ENCODE assay signal across 8 cellular contexts in the genomic region with DNA sequence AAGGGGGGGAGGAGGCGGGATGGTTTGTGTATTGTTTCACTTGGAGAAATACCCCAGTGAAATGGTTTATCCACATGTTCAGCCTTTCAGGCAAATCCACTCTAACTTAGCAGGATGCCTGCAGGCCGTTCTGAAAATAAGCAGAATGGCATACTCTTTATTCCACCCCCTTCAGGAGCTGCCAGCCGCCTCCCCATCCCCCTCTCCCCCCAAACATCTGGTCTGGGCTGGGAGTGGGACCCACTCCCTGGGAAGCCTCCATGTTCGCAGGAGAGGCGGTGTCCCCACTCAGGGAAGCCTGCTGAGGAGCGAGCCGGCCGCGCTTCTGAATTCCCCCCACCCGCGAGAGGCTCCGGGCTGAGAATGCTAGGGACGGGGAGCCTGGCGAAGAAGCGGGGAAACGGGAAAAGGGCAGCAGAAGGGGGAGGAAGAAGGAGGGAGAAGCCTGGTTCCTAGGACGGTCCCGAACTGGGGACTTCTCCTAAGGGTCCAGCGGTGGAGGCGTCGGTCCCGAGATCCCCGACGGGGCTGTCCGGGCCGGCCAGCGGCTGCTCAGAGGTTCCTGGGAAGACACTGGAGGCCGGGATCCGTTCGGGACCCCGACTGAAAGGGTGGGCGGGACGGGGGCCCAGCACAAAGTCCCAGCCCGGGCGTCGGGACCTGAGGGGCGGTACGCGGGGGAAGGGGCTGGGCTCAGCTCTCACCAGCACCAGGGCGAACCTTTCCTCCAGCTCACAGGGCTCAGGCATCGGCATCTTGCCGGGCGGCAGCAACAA. TPM values are rescaled to one million over a fixed set of nuclear protein-coding genes. Genes with fewer than 3 reads are reported as not detected.
DNase-seq lines count a peak whose midpoint lies in the region; ATAC-seq lines count a peak whose summit lies in the region.

No MANE protein-coding gene starts in this region.

- peak overlapping the region; percentile 86 for H3K9ac ChIP-seq in mesenchymal stem cell (ENCODE audit: low read length)

- H2BK120ac ChIP-seq in mesenchymal stem cell (ENCODE audit: low read depth, low read length), result peak overlapping the region; percentile 90

- no peaks in the 10 kb centered on the region for H3K9me3 Mint-ChIP-seq in effector memory CD8-positive, alpha-beta T cell

- 1% methylated on average over 39 of the region's 43 CpGs for WGBS in mesenchymal stem cell

- peak overlapping the region; percentile 81 to 82 for H3K4me3 ChIP-seq in mesenchymal stem cell (ENCODE audit: insufficient read depth in 1 of 2, low read depth in 1 of 2, low read length in 2 of 2)

- H2BK15ac ChIP-seq in mesenchymal stem cell (ENCODE audit: low read depth, poor library complexity, severe bottlenecking), result peak overlapping the region; percentile 52

- H4K91ac ChIP-seq in mesenchymal stem cell (ENCODE audit: low read length), result peak overlapping the region; percentile 83

- H3K4me2 ChIP-seq in mesenchymal stem cell (ENCODE audit: low read length, poor library complexity, severe bottlenecking), result peak overlapping the region; percentile 69

- peak overlapping the region; percentile 62 to 75 for H3K23ac ChIP-seq in mesenchymal stem cell (ENCODE audit: low read length in 2 of 2)

- peak; percentile 46 for DNase-seq in Ammon's horn (ENCODE audit: low spot score)
- peak; percentile 35 for DNase-seq in activated CD4-positive, CD25-positive, alpha-beta regulatory T cell treated with anti-CD3 and anti-CD28 coated beads, Interleukin-2, amount 50 U/mL, for 72 hours
- peak in 2 of 3 experiments; percentile 5 to 20 for DNase-seq in effector memory CD8-positive, alpha-beta T cell
- DNase-seq in mesenchymal stem cell, result peak; percentile 66
- peak in 31 of 49 donors; percentile 10 to 66 (median 37) for DNase-seq in substantia nigra (lab: John Stamatoyannopoulos, UW)
- no peak for DNase-seq in SIG-M5 treated with dmso at 0.1 percent for 504 hours (lab: John Stamatoyannopoulos, UW; ENCODE audit: unreplicated experiment)

- no peaks in the 10 kb centered on the region for H3K36me3 ChIP-seq in mesenchymal stem cell (ENCODE audit: control insufficient read depth in 1 of 2, insufficient read depth in 2 of 2, low read depth in 1 of 2, low read length in 2 of 2)

- H3K27ac ChIP-seq in mesenchymal stem cell (ENCODE audit: low read length, poor library complexity, severe bottlenecking) (peak overlapping the region; percentile 82), substantia nigra (ENCODE audit: low read depth, low read length, poor library complexity, severe bottlenecking) (peak overlapping the region; percentile 88)

- peaks cover 23 to 24% of the 10 kb centered on the region in 2 experiments for H3K27me3 ChIP-seq in mesenchymal stem cell (ENCODE audit: control insufficient read depth in 1 of 2, insufficient read depth in 1 of 2, low read length in 2 of 2)

- peak overlapping the region; percentile 83 to 88 for H3K27ac Mint-ChIP-seq in effector memory CD8-positive, alpha-beta T cell

- H3K79me1 ChIP-seq in mesenchymal stem cell (replicated peaks; ENCODE audit: low read length, poor library complexity, severe bottlenecking), result no peaks in the 10 kb centered on the region

- H2AFZ ChIP-seq in mesenchymal stem cell (ENCODE audit: low read depth, low read length), result peak overlapping the region; percentile 68

- peaks cover 5% of the 10 kb centered on the region for H3K36me3 Mint-ChIP-seq in effector memory CD8-positive, alpha-beta T cell (ENCODE audit: insufficient read depth)

- H3K14ac ChIP-seq in mesenchymal stem cell (ENCODE audit: low read length in 2 of 2), result peak overlapping the region in 1 of 2 experiments; percentile 88

- peaks cover 43 to 51% of the 10 kb centered on the region in 2 donors for H3K4me1 Mint-ChIP-seq in effector memory CD8-positive, alpha-beta T cell (ENCODE audit: low read depth in 2 of 2)

- H3K27me3 Mint-ChIP-seq in effector memory CD8-positive, alpha-beta T cell, result peaks cover 0 to 8% of the 10 kb centered on the region in 2 donors

- H3K18ac ChIP-seq in mesenchymal stem cell (ENCODE audit: low read depth in 1 of 2, low read length in 2 of 2), result peak overlapping the region; percentile 90 to 92

- peak overlapping the region; percentile 62 to 87 for H3K4ac ChIP-seq in mesenchymal stem cell (ENCODE audit: low read depth in 1 of 2, low read length in 2 of 2)

- H3K9me3 ChIP-seq in mesenchymal stem cell (ENCODE audit: control insufficient read depth, low read length), result no peaks in the 10 kb centered on the region

- H2AK5ac ChIP-seq in mesenchymal stem cell (ENCODE audit: low read length, severe bottlenecking), result no peak overlapping the region

- ATAC-seq in GM19324 (IDR thresholded peaks at IDR 0.05; ENCODE audit: low FRiP score, unreplicated experiment) (peak; percentile 28), HG03460 (IDR thresholded peaks at IDR 0.05; ENCODE audit: unreplicated experiment) (peak; percentile 22)
- ATAC-seq in effector memory CD8-positive, alpha-beta T cell (replicated peaks), result peak; percentile 21

- peak overlapping the region in 1 of 2 experiments; percentile 55 for H2BK12ac ChIP-seq in mesenchymal stem cell (ENCODE audit: low read length in 2 of 2)

- peaks cover 17% of the 10 kb centered on the region for H3K4me1 ChIP-seq in mesenchymal stem cell (ENCODE audit: control insufficient read depth, insufficient read depth, low read depth, low read length)

- peak overlapping the region; percentile 94 for H3K4me3 Mint-ChIP-seq in effector memory CD8-positive, alpha-beta T cell

- H2BK5ac ChIP-seq in mesenchymal stem cell (ENCODE audit: low read depth, low read length, poor library complexity, severe bottlenecking), result peak overlapping the region; percentile 51

- peak overlapping the region; percentile 35 for H4K8ac ChIP-seq in mesenchymal stem cell (ENCODE audit: low read length)

RNA-seq across cellular contexts. Expression of gene FMNL3, which starts 0.7 kb away (rescaled TPM):
- 17.7 TPM for polyA plus RNA-seq in mesenchymal stem cell (2013, experiment 1 of 2)
- polyA plus RNA-seq in mesenchymal stem cell (2013, experiment 2 of 2), result 19.1 TPM

RNA-seq across cellular contexts. Expression of gene TMBIM6, which starts 34.8 kb away (rescaled TPM):
- 439 TPM for polyA plus RNA-seq in mesenchymal stem cell (2013, experiment 1 of 2)
- polyA plus RNA-seq in mesenchymal stem cell (2013, experiment 2 of 2), result 459 TPM
